ENCODE assay signal across 8 cellular contexts in genomic region chr1:247857069-247857985, GRCh38. TPM values are rescaled to one million over a fixed set of nuclear protein-coding genes. Genes with fewer than 3 reads are reported as not detected.
DNase-seq lines count a peak whose midpoint lies in the region; ATAC-seq and TF ChIP-seq lines count a peak whose summit lies in the region.
"Had no signal": no experiment of that assay in that cellular context is flagged by ENCODE, and none has a peak within 500 bp of the region (broad histone marks: within the 10 kb centered on the region; RNA-seq: fewer than 3 reads in every experiment).

TRIM58 (plus strand) TSS chr1:247857187; CDS start chr1:247857247, 60 bp downstream.

- H3K4me3 Mint-ChIP-seq in HFFc6 = no peak within 1 kb of the TSS

- H3K4me3 ChIP-seq in left ventricle myocardium inferior (peak within 1 kb of the TSS; percentile 54), skeletal muscle satellite cell (ENCODE audit: low read length) (peak within 1 kb of the TSS; percentile 24)

- no peak within 1 kb of the TSS for H3K27ac ChIP-seq in left ventricle myocardium inferior (replicated peaks)

- no peaks in the 10 kb centered on the region; the same call in none of the 2 replicates for H3K27me3 Mint-ChIP-seq in HFFc6 (ENCODE audit: insufficient read depth)

- no peaks in the 10 kb centered on the region for H3K9me3 ChIP-seq in left ventricle myocardium inferior (replicated peaks)
- H3K9me3 ChIP-seq in skeletal muscle satellite cell (replicated peaks; ENCODE audit: low read length) = no peaks in the 10 kb centered on the region

- DNase-seq in activated CD8-positive, alpha-beta memory T cell treated with anti-CD3 and anti-CD28 coated beads for 24 hours = peak; percentile 63
- DNase-seq in left ventricle myocardium inferior = no peak
- DNase-seq in EL = no peak
- no peak for DNase-seq in HFFc6

- H3K4me1 ChIP-seq in left ventricle myocardium inferior = peaks cover 10% of the 10 kb centered on the region
- no peaks in the 10 kb centered on the region for H3K4me1 ChIP-seq in skeletal muscle satellite cell (ENCODE audit: control insufficient read depth, insufficient read depth, low read length)

- H3K36me3 Mint-ChIP-seq in HFFc6 (ENCODE audit: low read depth) = peaks cover 7% of the 10 kb centered on the region; the same call in 1 of the 2 replicates

- peaks cover 37% of the 10 kb centered on the region for H3K9me3 Mint-ChIP-seq in HFFc6

- H3K4me1 Mint-ChIP-seq in HFFc6 (ENCODE audit: low read depth) = peaks cover 6% of the 10 kb centered on the region; the same call in 1 of the 2 replicates

- ATAC-seq in GM19395 (IDR thresholded peaks at IDR 0.05; ENCODE audit: unreplicated experiment) = peak; percentile 61
- peak; percentile 55 for ATAC-seq in HG03521 (IDR thresholded peaks at IDR 0.05; ENCODE audit: unreplicated experiment)
- ATAC-seq: Panc1 had no signal

- TF ChIP-seq CTCF in left ventricle myocardium inferior (IDR thresholded peaks at IDR 0.05; ENCODE audit: borderline replicate concordance) = no peak
- no peak for TF ChIP-seq CTCF in HFFc6 (IDR thresholded peaks at IDR 0.05)

- H3K27ac Mint-ChIP-seq in HFFc6 = no peak within 1 kb of the TSS

- H3K4me2 ChIP-seq in skeletal muscle satellite cell (ENCODE audit: low read length) = no peak within 1 kb of the TSS

- H3K9ac ChIP-seq in skeletal muscle satellite cell (ENCODE audit: low read depth, low read length) = no peak within 1 kb of the TSS

- intact Hi-C loops in left ventricle myocardium inferior (cut with micrococcal nuclease) = no loop called here

- H3K36me3 ChIP-seq in left ventricle myocardium inferior = no peaks in the 10 kb centered on the region
- H3K36me3 ChIP-seq in skeletal muscle satellite cell (ENCODE audit: insufficient read depth, low read length) = no peaks in the 10 kb centered on the region

- H3K27me3 ChIP-seq in left ventricle myocardium inferior (ENCODE audit: low read depth) = peaks cover 73% of the 10 kb centered on the region
- no peaks in the 10 kb centered on the region for H3K27me3 ChIP-seq in skeletal muscle satellite cell (ENCODE audit: control insufficient read depth, insufficient read depth, low read length)

RNA-seq across cellular contexts. Expression of gene TRIM58, which starts in this region (rescaled TPM):
- total RNA-seq in left ventricle myocardium inferior = 0.16 TPM
- total RNA-seq in skeletal muscle satellite cell (2012; rRNA removed) = 0.51 and 5.5 TPM in 2 replicates
- total RNA-seq in HFFc6 (2021; fragmentation: NEBNext Ultra II Directional; extraction: Animal tissue kit (Norgen Biotek cat#: 25700)) = not detected
